ENCODE assay signal across 9 cellular contexts in the genomic region with DNA sequence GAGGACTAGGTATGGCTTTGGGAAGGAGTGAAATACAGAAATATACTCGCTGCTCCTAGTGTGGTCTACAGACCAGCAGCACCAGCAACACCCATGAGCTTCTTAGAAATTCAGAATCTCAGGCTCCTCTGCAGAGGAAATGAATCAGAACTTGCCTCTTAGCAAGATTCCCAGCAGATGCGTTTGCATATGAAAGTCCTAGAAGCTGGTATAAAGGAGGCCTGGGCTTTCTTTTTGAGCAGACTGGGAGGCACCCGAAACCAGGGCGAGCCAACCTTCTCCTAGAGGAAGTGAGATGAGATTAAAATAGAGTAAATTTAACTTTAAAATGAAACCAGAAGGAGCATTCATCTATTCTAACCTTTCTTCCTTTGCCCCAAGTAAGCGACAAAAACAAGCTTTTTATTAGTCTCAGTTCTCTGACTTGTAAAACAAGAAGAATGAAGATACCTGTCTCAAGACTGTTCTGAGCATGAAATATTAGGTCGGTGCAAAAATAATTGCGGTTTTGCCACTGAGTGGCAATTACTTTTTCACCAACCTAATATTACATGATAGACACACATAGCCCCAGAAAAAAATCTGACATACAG.
DNase-seq lines count a peak whose midpoint lies in the region; ATAC-seq and TF ChIP-seq lines count a peak whose summit lies in the region.
"Had no signal": no experiment of that assay in that cellular context is flagged by ENCODE, and none has a peak within 500 bp of the region (broad histone marks: within the 10 kb centered on the region; RNA-seq: fewer than 3 reads in every experiment).

No MANE protein-coding gene starts in this region.

- H3K4me3 ChIP-seq in SK-N-SH (ENCODE audit: low read depth in 2 of 2, low read length in 1 of 2): no peak overlapping the region
- H3K4me3 ChIP-seq: tibial artery had no signal

- H4K20me1 ChIP-seq in SK-N-SH (ENCODE audit: insufficient read depth): peaks cover 39% of the 10 kb centered on the region; the same call in 1 of the 2 replicates

- peak overlapping the region in 1 of 2 donors; percentile 35 for H3K27ac Mint-ChIP-seq in stimulated activated naive CD8-positive, alpha-beta T cell treated with anti-CD3 and anti-CD28 coated beads, Interleukin-15, amount 100 ng/mL, for 72 hours
- H3K27ac Mint-ChIP-seq in chondrocyte (ENCODE audit: unreplicated experiment): no peak overlapping the region
- no peak overlapping the region for H3K27ac Mint-ChIP-seq in type B pancreatic cell

- TF ChIP-seq CTCF in SK-N-SH (IDR thresholded peaks at IDR 0.05): no peak
- no peak for TF ChIP-seq CTCF in chondrocyte (IDR thresholded peaks at IDR 0.05)
- no peak for TF ChIP-seq CTCF in type B pancreatic cell (conservative IDR thresholded peaks at IDR 0.05)

- CTCF ChIA-PET in SK-N-SH (lab: Yijun Ruan, JAX): interaction anchor here (0.8 to 8.7 kb wide), 7 partner anchors 12 to 363 kb away, joined by 3 to 52 read pairs (median 7); no protein-coding TSS in a partner anchor

- no peaks in the 10 kb centered on the region for H3K4me1 Mint-ChIP-seq in stimulated activated naive CD8-positive, alpha-beta T cell treated with anti-CD3 and anti-CD28 coated beads, Interleukin-15, amount 100 ng/mL, for 72 hours
- H3K4me1 Mint-ChIP-seq in chondrocyte (ENCODE audit: low read depth) (peaks cover 32% of the 10 kb centered on the region), type B pancreatic cell (ENCODE audit: unreplicated experiment) (peaks cover 55% of the 10 kb centered on the region)

- TF ChIP-seq RAD21 in SK-N-SH (IDR thresholded peaks at IDR 0.05; ENCODE audit: low read length): no peak

- H2AFZ ChIP-seq in SK-N-SH (ENCODE audit: low read depth): no peak overlapping the region

- peak overlapping the region; percentile 71 to 96 for H3K27ac ChIP-seq in SK-N-SH (ENCODE audit: low read depth in 2 of 2, low read length in 1 of 2)
- H3K27ac ChIP-seq: tibial artery had no signal

- DNase-seq in SK-N-SH (no peak), chondrocyte (ENCODE audit: low spot score) (no peak), putamen (ENCODE audit: low spot score) (no peak), type B pancreatic cell (ENCODE audit: extremely low spot score, unreplicated experiment) (no peak)
- no peak for DNase-seq in stimulated activated naive CD8-positive, alpha-beta T cell treated with anti-CD3 and anti-CD28 coated beads, Interleukin-15, amount 100 ng/mL, for 72 hours
- DNase-seq: tibial artery had no signal

- no peaks in the 10 kb centered on the region for H3K9me3 Mint-ChIP-seq in stimulated activated naive CD8-positive, alpha-beta T cell treated with anti-CD3 and anti-CD28 coated beads, Interleukin-15, amount 100 ng/mL, for 72 hours
- H3K9me3 Mint-ChIP-seq in chondrocyte (ENCODE audit: low read depth): no peaks in the 10 kb centered on the region
- H3K9me3 Mint-ChIP-seq in type B pancreatic cell: no peaks in the 10 kb centered on the region

- H3K4me3 Mint-ChIP-seq in stimulated activated naive CD8-positive, alpha-beta T cell treated with anti-CD3 and anti-CD28 coated beads, Interleukin-15, amount 100 ng/mL, for 72 hours: no peak overlapping the region
- H3K4me3 Mint-ChIP-seq in chondrocyte (ENCODE audit: unreplicated experiment): no peak overlapping the region
- H3K4me3 Mint-ChIP-seq in type B pancreatic cell: no peak overlapping the region

- no peaks in the 10 kb centered on the region for H3K27me3 ChIP-seq in SK-N-SH (ENCODE audit: insufficient read depth)
- H3K27me3 ChIP-seq: tibial artery had no signal

- POLR2A ChIA-PET in SK-N-SH (lab: Yijun Ruan, JAX): interaction anchor here (2.4 kb wide), 1 partner anchor 12 kb away, joined by 25 read pairs; no protein-coding TSS in a partner anchor

- peaks cover 42% of the 10 kb centered on the region for H3K27me3 Mint-ChIP-seq in stimulated activated naive CD8-positive, alpha-beta T cell treated with anti-CD3 and anti-CD28 coated beads, Interleukin-15, amount 100 ng/mL, for 72 hours
- H3K27me3 Mint-ChIP-seq in chondrocyte (ENCODE audit: low read depth) (no peaks in the 10 kb centered on the region), type B pancreatic cell (peaks cover 8% of the 10 kb centered on the region)

- H3K4me1 ChIP-seq in ES-I3 (ENCODE audit: insufficient read depth, low read length) (peaks cover 42% of the 10 kb centered on the region), SK-N-SH (ENCODE audit: control insufficient read depth in 1 of 2, insufficient read depth in 2 of 2, low read depth in 1 of 2, low read length in 1 of 2) (peaks cover 14 to 54% of the 10 kb centered on the region in 2 experiments)

- 58% methylated on average over 7 of the region's 7 CpGs for WGBS in SK-N-SH (ENCODE audit: low lambda C conversion rate)

- ATAC-seq in GM19438 (IDR thresholded peaks at IDR 0.05; ENCODE audit: low read depth, unreplicated experiment) (peak; percentile 90), HG02970 (IDR thresholded peaks at IDR 0.05; ENCODE audit: low FRiP score, unreplicated experiment) (peak; percentile 45)
- ATAC-seq in stimulated activated naive CD8-positive, alpha-beta T cell treated with anti-CD3 and anti-CD28 coated beads, Interleukin-15, amount 100 ng/mL, for 72 hours: no peak

- H3K9me3 ChIP-seq in ES-I3 (ENCODE audit: control insufficient read depth, insufficient read depth, low read length): no peaks in the 10 kb centered on the region
- H3K9me3 ChIP-seq in SK-N-SH: no peaks in the 10 kb centered on the region
- H3K9me3 ChIP-seq: tibial artery had no signal

- peak overlapping the region; percentile 24; the same call in 1 of the 2 replicates for H3K9ac ChIP-seq in ES-I3 (ENCODE audit: low read depth, low read length)
- H3K9ac ChIP-seq in SK-N-SH: no peak overlapping the region

- no peak for TF ChIP-seq EP300 in SK-N-SH (IDR thresholded peaks at IDR 0.05; ENCODE audit: borderline replicate concordance in 1 of 2, low read depth in 1 of 2, low read length in 1 of 2)

- H3K36me3 Mint-ChIP-seq in chondrocyte (ENCODE audit: low read depth) (no peaks in the 10 kb centered on the region), type B pancreatic cell (peaks cover 5% of the 10 kb centered on the region)

- H3F3A ChIP-seq in SK-N-SH (replicated peaks; ENCODE audit: insufficient read depth): peaks cover 11% of the 10 kb centered on the region

- H3K36me3 ChIP-seq in ES-I3 (ENCODE audit: insufficient read depth, low read length) (no peaks in the 10 kb centered on the region), SK-N-SH (replicated peaks in 1 of 2; ENCODE audit: control insufficient read depth in 1 of 2, insufficient read depth in 2 of 2, low read length in 1 of 2) (no peaks in the 10 kb centered on the region)
- H3K36me3 ChIP-seq: tibial artery had no signal

- peak overlapping the region; percentile 59 for H3K4me2 ChIP-seq in SK-N-SH

- H3K79me2 ChIP-seq in SK-N-SH (ENCODE audit: insufficient read depth): peaks cover 55% of the 10 kb centered on the region

- no peaks in the 10 kb centered on the region for H3K9me2 ChIP-seq in SK-N-SH

TF ChIP-seq in SK-N-SH, 30 proteins besides CTCF, POLR2A, EP300 and RAD21:
- no peak for TF ChIP-seq SIN3A (IDR thresholded peaks at IDR 0.05; ENCODE audit: borderline replicate concordance, low read depth, low read length)
- no peak for TF ChIP-seq RCOR1 (IDR thresholded peaks at IDR 0.05; ENCODE audit: low read length)
- no peak for TF ChIP-seq FOXM1 (IDR thresholded peaks at IDR 0.05; ENCODE audit: low read depth)
- TF ChIP-seq CHD2 (IDR thresholded peaks at IDR 0.05; ENCODE audit: low read length, partially characterized antibody): no peak
- no peak for TF ChIP-seq JUND (IDR thresholded peaks at IDR 0.05)
- 0 out of 2 replicates have a peak, but pooled peaks have one; percentile 26 for TF ChIP-seq FOSL2 (IDR thresholded peaks at IDR 0.05; ENCODE audit: borderline replicate concordance, low read depth)
